ENCODE assay signal across 16 cellular contexts in the genomic region with DNA sequence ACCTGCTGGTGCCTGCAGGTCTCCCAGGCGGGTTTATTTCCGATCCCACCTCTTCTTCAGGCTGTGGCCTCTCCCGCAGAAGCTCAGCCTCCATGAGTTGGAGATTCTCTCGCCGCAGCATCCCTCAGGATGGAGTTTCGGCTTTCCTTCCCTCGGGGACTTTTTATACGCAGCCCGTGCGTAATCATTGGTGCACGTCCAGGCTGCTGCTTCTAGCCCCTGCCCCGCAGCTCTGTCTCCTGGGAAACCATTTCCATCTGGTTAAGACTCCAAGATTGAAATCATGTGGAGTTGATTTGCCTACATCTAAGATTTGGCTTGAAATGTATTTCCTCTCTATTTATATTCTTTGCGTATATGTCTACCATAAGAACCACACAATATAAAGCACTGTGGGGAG. TPM values are rescaled to one million over a fixed set of nuclear protein-coding genes. Genes with fewer than 3 reads are reported as not detected.
DNase-seq lines count a peak whose midpoint lies in the region; ATAC-seq and TF ChIP-seq lines count a peak whose summit lies in the region.
"Had no signal": no experiment of that assay in that cellular context is flagged by ENCODE, and none has a peak within 500 bp of the region (broad histone marks: within the 10 kb centered on the region; RNA-seq: fewer than 3 reads in every experiment).

No MANE protein-coding gene starts in this region.

- ATAC-seq in Right ventricle myocardium superior (ENCODE audit: poor library complexity) (peak; percentile 55), Right ventricle myocardium inferior (no peak), HG03139 (IDR thresholded peaks at IDR 0.05; ENCODE audit: unreplicated experiment) (no peak)
- ATAC-seq: activated CD4-positive, CD25-positive, alpha-beta regulatory T cell treated with anti-CD3 and anti-CD28 coated beads, Interleukin-2, amount 50 U/mL, for 24 hours had no signal

- WGBS in thyroid gland, 2 donors: 80 to 85% methylated on average over 13 of the region's 13 CpGs

- no peaks in the 10 kb centered on the region for H3K9me3 Mint-ChIP-seq in type B pancreatic cell

- no peak overlapping the region for H3K4me3 ChIP-seq in thyroid gland (replicated peaks in 1 of 3)

- H3K4me1 ChIP-seq in thyroid gland: no peaks in the 10 kb centered on the region
- H3K4me1 ChIP-seq: parathyroid adenoma had no signal

- no peaks in the 10 kb centered on the region for H3K9me3 ChIP-seq in thyroid gland
- H3K9me3 ChIP-seq: Caco-2 had no signal

- DNase-seq in Right ventricle myocardium superior: peak; percentile 53
- DNase-seq in Right ventricle myocardium inferior (ENCODE audit: missing footprints): no peak
- peak; percentile 50 for DNase-seq in brain pericyte (ENCODE audit: low read depth, low spot score)
- peak; percentile 47 for DNase-seq in inferior parietal cortex (ENCODE audit: extremely low spot score)
- DNase-seq in type B pancreatic cell (ENCODE audit: extremely low spot score, unreplicated experiment): no peak
- DNase-seq in thyroid gland: no peak
- no peak for DNase-seq in GM20000 (ENCODE audit: low spot score)
- DNase-seq: activated naive CD4-positive, alpha-beta T cell treated with anti-CD3 and anti-CD28 coated beads, Interleukin-2, amount 50 U/mL, for 16 hours; Caco-2; kidney glomerular epithelial cell; NCI-H2029; RPMI8226; T-helper 2 cell had no signal

- intact Hi-C loops in Right ventricle myocardium superior (cut with DNase I): no loop called here
- intact Hi-C loops in Right ventricle myocardium inferior (cut with DNase I): no loop called here
- intact Hi-C loops in thyroid gland (cut with DNase I): no loop called here

- no peak overlapping the region for H3K27ac Mint-ChIP-seq in type B pancreatic cell

- no peak for TF ChIP-seq POLR2A in thyroid gland (IDR thresholded peaks at IDR 0.05)

- H3K27me3 ChIP-seq in thyroid gland: no peaks in the 10 kb centered on the region

- H3K4me1 Mint-ChIP-seq in type B pancreatic cell (ENCODE audit: unreplicated experiment): peaks cover 18% of the 10 kb centered on the region

- H3K27ac ChIP-seq in thyroid gland: no peak overlapping the region
- H3K27ac ChIP-seq: parathyroid adenoma had no signal

- peaks cover 26% of the 10 kb centered on the region for H3K27me3 Mint-ChIP-seq in type B pancreatic cell

- no peaks in the 10 kb centered on the region for H3K36me3 Mint-ChIP-seq in type B pancreatic cell

- TF ChIP-seq CTCF in type B pancreatic cell (conservative IDR thresholded peaks at IDR 0.05) (no peak), thyroid gland (IDR thresholded peaks at IDR 0.05) (no peak), GM20000 (IDR thresholded peaks at IDR 0.05; ENCODE audit: extremely low read depth, missing control alignments) (no peak)

- peak overlapping the region; percentile 26 for H3K4me3 Mint-ChIP-seq in type B pancreatic cell

- H3K36me3 ChIP-seq in thyroid gland: no peaks in the 10 kb centered on the region

RNA-seq across cellular contexts. Expression of a gene that starts 46.7 kb away (rescaled TPM):
- total RNA-seq in Right ventricle myocardium superior (3.4 TPM), Right ventricle myocardium inferior (5.4 TPM), type B pancreatic cell (ENCODE audit: low replicate concordance) (11.8 and 17.2 TPM in 2 replicates), thyroid gland (10 to 100 TPM; 24.7 to 34.4 (median 30.7) TPM)

Comparison
In these comparisons a context has a peak if more than half of its experiments do, and no peak if none do; other contexts are left out.
1. DNase-seq: peak in Right ventricle myocardium superior (single experiment), brain pericyte (single experiment) and inferior parietal cortex (single experiment); none in Right ventricle myocardium inferior (single experiment), type B pancreatic cell (single experiment), thyroid gland (0 of 2) and GM20000 (single experiment).